Comparison of ENCODE assay signal across 24 cellular contexts in the genomic region with DNA sequence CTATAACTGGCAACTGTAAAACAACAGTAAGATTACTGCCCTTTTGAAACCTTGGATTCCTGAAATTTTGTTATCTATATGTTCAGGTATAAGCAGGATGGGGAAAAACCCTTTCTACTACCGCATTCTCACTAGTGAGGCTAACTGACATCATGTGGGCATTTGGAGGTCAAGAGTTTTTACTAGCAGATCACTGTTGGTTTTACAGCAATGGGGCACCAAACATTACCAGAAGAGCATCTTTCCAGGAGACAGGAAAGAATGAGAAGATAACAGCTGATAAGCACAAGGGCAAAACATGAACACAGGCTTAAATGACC. TPM values are rescaled to one million over a fixed set of nuclear protein-coding genes. Genes with fewer than 3 reads are reported as not detected.
A peak's percentile ranks its signal among the peaks of the same experiment; 100 is the strongest.
DNase-seq lines count a peak whose midpoint lies in the region; ATAC-seq and TF ChIP-seq lines count a peak whose summit lies in the region.
"Had no signal": no experiment of that assay in that cellular context is flagged by ENCODE, and none has a peak within 500 bp of the region (broad histone marks: within the 10 kb centered on the region; RNA-seq: fewer than 3 reads in every experiment).

No MANE protein-coding gene starts in this region.

- H3K4me3 ChIP-seq in mammary epithelial cell (replicated peaks in 1 of 3; ENCODE audit: insufficient read depth in 1 of 3, low read depth in 2 of 3, low read length in 3 of 3) (no peak overlapping the region), Panc1 (ENCODE audit: low read depth in 2 of 2, low read length in 2 of 2) (no peak overlapping the region), stomach (no peak overlapping the region)
- H3K4me3 ChIP-seq: K562, neural progenitor cell, prostate gland, testis had no signal

- H3K27me3 Mint-ChIP-seq in MCF 10A (ENCODE audit: insufficient read depth, unreplicated experiment) (no peaks in the 10 kb centered on the region), endothelial cell (ENCODE audit: unreplicated experiment) (peaks cover 1% of the 10 kb centered on the region)
- H3K27me3 Mint-ChIP-seq: activated CD4-positive, alpha-beta T cell treated with anti-CD3 and anti-CD28 coated beads, Interleukin-2, amount 10 ng/mL, durations not matched to agents 24 days and 14 days had no signal

- no peaks in the 10 kb centered on the region for H3K9me3 Mint-ChIP-seq in MCF 10A (ENCODE audit: unreplicated experiment)
- no peaks in the 10 kb centered on the region for H3K9me3 Mint-ChIP-seq in endothelial cell (ENCODE audit: unreplicated experiment)
- H3K9me3 Mint-ChIP-seq: activated CD4-positive, alpha-beta T cell treated with anti-CD3 and anti-CD28 coated beads, Interleukin-2, amount 10 ng/mL, durations not matched to agents 24 days and 14 days; H9; neural progenitor cell had no signal

- H3K36me3 Mint-ChIP-seq in MCF 10A (ENCODE audit: insufficient read depth, unreplicated experiment) (peaks cover 49% of the 10 kb centered on the region), endothelial cell (ENCODE audit: low read depth, unreplicated experiment) (peaks cover 21% of the 10 kb centered on the region)

- TF ChIP-seq EP300 in stomach (IDR thresholded peaks at IDR 0.05): no peak

- H3K27ac Mint-ChIP-seq in MCF 10A (ENCODE audit: low read depth, unreplicated experiment) (no peak overlapping the region), endothelial cell (ENCODE audit: unreplicated experiment) (no peak overlapping the region)
- H3K27ac Mint-ChIP-seq: neural progenitor cell had no signal

- H3K27me3 ChIP-seq in mammary epithelial cell (ENCODE audit: insufficient read depth, low read length): no peaks in the 10 kb centered on the region
- no peaks in the 10 kb centered on the region for H3K27me3 ChIP-seq in Panc1 (ENCODE audit: control insufficient read depth, insufficient read depth, low read length)
- H3K27me3 ChIP-seq in stomach: no peaks in the 10 kb centered on the region
- H3K27me3 ChIP-seq: neural progenitor cell, testis had no signal

- POLR2A ChIA-PET in MCF 10A (lab: Yijun Ruan, JAX) (interaction anchor here (0.8 to 1.3 kb wide), 2 partner anchors 15 to 59 kb away, joined by 3 read pairs; partner anchors contain the start of gene RPL37), Panc1 (lab: Charles Lee) (no interaction called here)

- no peaks in the 10 kb centered on the region for H4K20me1 ChIP-seq in mammary epithelial cell (ENCODE audit: insufficient read depth, low read length)

- H3K4me2 ChIP-seq in mammary epithelial cell (ENCODE audit: insufficient read depth, low read depth, low read length): no peak overlapping the region
- H3K4me2 ChIP-seq: neural progenitor cell had no signal

- H3K4me1 ChIP-seq in mammary epithelial cell (ENCODE audit: insufficient read depth, low read length) (peaks cover 11% of the 10 kb centered on the region), Panc1 (ENCODE audit: control insufficient read depth, insufficient read depth, low read length) (peaks cover 17% of the 10 kb centered on the region), stomach (peaks cover 17 to 70% (median 32%) of the 10 kb centered on the region in 4 donors)
- H3K4me1 ChIP-seq: neural progenitor cell, prostate gland, testis had no signal

- peaks cover 63% of the 10 kb centered on the region for H3K79me2 ChIP-seq in mammary epithelial cell (ENCODE audit: insufficient read depth, low read length)

- H3K9me3 ChIP-seq in mammary epithelial cell (replicated peaks; ENCODE audit: insufficient read depth, low read length) (no peaks in the 10 kb centered on the region), Panc1 (ENCODE audit: control insufficient read depth, insufficient read depth, low read depth, low read length) (no peaks in the 10 kb centered on the region), stomach (no peaks in the 10 kb centered on the region)
- H3K9me3 ChIP-seq: prostate gland, testis had no signal

- 40% methylated on average over 1 of the region's 1 CpG for WGBS in mammary epithelial cell (ENCODE audit: low coverage, missing lambda C conversion rate)
- 41 to 60% (median 53%) methylated on average over 1 of the region's 1 CpG for WGBS in stomach, 5 donors

- H3K27ac ChIP-seq in mammary epithelial cell (ENCODE audit: insufficient read depth, low read depth, low read length): no peak overlapping the region
- peak overlapping the region; percentile 49; the same call in 1 of the 2 replicates for H3K27ac ChIP-seq in Panc1 (ENCODE audit: low read length)
- peak overlapping the region in 3 of 5 donors; percentile 62 to 77 (median 77) for H3K27ac ChIP-seq in stomach
- H3K27ac ChIP-seq: neural progenitor cell, testis had no signal

- no peak overlapping the region for H3K4me3 Mint-ChIP-seq in MCF 10A (ENCODE audit: unreplicated experiment)
- peak overlapping the region; percentile 53 for H3K4me3 Mint-ChIP-seq in endothelial cell (ENCODE audit: unreplicated experiment)
- H3K4me3 Mint-ChIP-seq: activated CD4-positive, alpha-beta T cell treated with anti-CD3 and anti-CD28 coated beads, Interleukin-2, amount 10 ng/mL, durations not matched to agents 24 days and 14 days; H9; neural progenitor cell had no signal

- DNase-seq in MCF 10A (ENCODE audit: unreplicated experiment): no peak
- no peak for DNase-seq in mammary epithelial cell
- no peak for DNase-seq in Panc1 (ENCODE audit: low read depth, low spot score)
- DNase-seq in endothelial cell (ENCODE audit: low spot score): no peak
- no peak for DNase-seq in stomach
- DNase-seq in NCI-H1048 (lab: John Stamatoyannopoulos, UW): no peak
- DNase-seq in NCI-H2081 (lab: John Stamatoyannopoulos, UW): no peak
- DNase-seq: activated CD4-positive, alpha-beta T cell treated with anti-CD3 and anti-CD28 coated beads, Interleukin-2, amount 10 ng/mL, durations not matched to agents 24 days and 14 days; activated CD8-positive, alpha-beta memory T cell treated with anti-CD3 and anti-CD28 coated beads, Interleukin-2, amount 50 U/mL, for 4 hours; activated naive CD4-positive, alpha-beta T cell; amniotic stem cell; dermis blood vessel endothelial cell; glutamatergic neuron; H9; NCI-H1694; NCI-H748 treated with DMSO at 0.1 percent for 48 hours; Right ventricle myocardium superior; SW 1271; testis had no signal

- peaks cover 30% of the 10 kb centered on the region for H3K4me1 Mint-ChIP-seq in MCF 10A (ENCODE audit: insufficient read depth, unreplicated experiment)
- H3K4me1 Mint-ChIP-seq in endothelial cell (ENCODE audit: unreplicated experiment): peaks cover 12% of the 10 kb centered on the region
- H3K4me1 Mint-ChIP-seq: H9, neural progenitor cell had no signal

- dilution Hi-C loops in mammary epithelial cell (cut with HindIII; ENCODE audit: low sequenced_read_pairs): no loop called here

- H3K36me3 ChIP-seq in mammary epithelial cell (ENCODE audit: insufficient read depth, low read length) (peaks cover 12% of the 10 kb centered on the region), Panc1 (ENCODE audit: control insufficient read depth, insufficient read depth, low read length) (peaks cover 20% of the 10 kb centered on the region), stomach (peaks cover 13 to 58% (median 54%) of the 10 kb centered on the region in 4 donors)
- H3K36me3 ChIP-seq: prostate gland had no signal

- no peak for TF ChIP-seq POLR2A in stomach (IDR thresholded peaks at IDR 0.05)

- no peak overlapping the region for H2AFZ ChIP-seq in mammary epithelial cell (ENCODE audit: low read depth, low read length)
- H2AFZ ChIP-seq: neural progenitor cell had no signal

- no peak for TF ChIP-seq CTCF in MCF 10A (IDR thresholded peaks at IDR 0.05; ENCODE audit: unreplicated experiment)
- no peak for TF ChIP-seq CTCF in mammary epithelial cell (conservative IDR thresholded peaks at IDR 0.05 in 1 of 2, IDR thresholded peaks at IDR 0.05 in 1 of 2; ENCODE audit: extremely low read depth in 1 of 2, insufficient read depth in 1 of 2, low read depth in 1 of 2, low read length in 2 of 2)
- no peak for TF ChIP-seq CTCF in Panc1 (IDR thresholded peaks at IDR 0.05)
- TF ChIP-seq CTCF in endothelial cell (IDR thresholded peaks at IDR 0.05; ENCODE audit: unreplicated experiment): no peak
- TF ChIP-seq CTCF in stomach (IDR thresholded peaks at IDR 0.05): no peak

- ATAC-seq in Panc1 (no peak), HG02759 (IDR thresholded peaks at IDR 0.05; ENCODE audit: unreplicated experiment) (no peak)
- ATAC-seq: K562, left lobe of liver had no signal

- H3K9ac ChIP-seq in mammary epithelial cell (ENCODE audit: insufficient read depth, low read length): no peak overlapping the region

- BruUV-seq in MCF 10A (replicated peaks; lab: Mats Ljungman, UMichigan) (TSS peak; percentile 7), mammary epithelial cell (replicated peaks; lab: Mats Ljungman, UMichigan) (no TSS peak), Panc1 (replicated peaks; lab: Mats Ljungman, UMichigan) (no TSS peak)

- intact Hi-C loops in MCF 10A (cut with micrococcal nuclease) (no loop called here), mammary epithelial cell (cut with micrococcal nuclease) (no loop called here), Panc1 (cut with micrococcal nuclease; ENCODE audit: unreplicated experiment) (no loop called here), stomach (cut with DNase I; ENCODE audit: low total_unique reads) (no loop called here)

- CTCF ChIA-PET in MCF 10A (lab: Yijun Ruan, JAX): interaction anchor here (0.6 to 1.1 kb wide), 3 partner anchors 10 to 88 kb away, joined by 3 to 4 read pairs (median 3); no protein-coding TSS in a partner anchor
- CTCF ChIA-PET in mammary epithelial cell (lab: Charles Lee; ENCODE audit: low non-redundant PET): no interaction called here
- CTCF ChIA-PET in Panc1 (lab: Charles Lee): no interaction called here

- in situ Hi-C loops in mammary epithelial cell (cut with MboI; ENCODE audit: low sequenced_read_pairs in 2 of 2) (no loop called here), Panc1 (cut with HindIII; ENCODE audit: low pct_unique_long_range_greater_than_20kb, low sequenced_read_pairs) (no loop called here)

RNA-seq across cellular contexts. Expression of gene TTC33, which starts 20.9 kb away (rescaled TPM):
- total RNA-seq in MCF 10A (2022) (13.3 and 13.7 TPM in 2 replicates), mammary epithelial cell (1 to 10 TPM; 9.6 to 9.7 TPM), Panc1 (2021; ENCODE audit: unreplicated experiment) (12.6 TPM), endothelial cell (ENCODE audit: unreplicated experiment) (8.6 TPM), stomach (10 to 100 TPM in 2 of 5 donors, 1 to 10 TPM in 2, under 1 TPM in 1; 0.29 to 41.5 (median 7.5) TPM)
- polyA plus RNA-seq in mammary epithelial cell (2.6 TPM), stomach (1 to 10 TPM; 5.8 to 7.8 (median 6.2) TPM)
- polyA minus RNA-seq in mammary epithelial cell: 8.7 TPM
- polyA plus RNA-seq in Panc1 (2012; ENCODE audit: insufficient read length): 7.1 TPM

RNA-seq across cellular contexts. Expression of gene PRKAA1, which starts 21.6 kb away (rescaled TPM):
- total RNA-seq in MCF 10A (2022) (58.1 and 62.7 TPM in 2 replicates), mammary epithelial cell (10 to 100 TPM; 55.7 to 73.4 TPM), Panc1 (2021; ENCODE audit: unreplicated experiment) (75.8 TPM), endothelial cell (ENCODE audit: unreplicated experiment) (95.4 TPM), stomach (100 to 1,000 TPM in 2 of 5 donors, 10 to 100 TPM in 3; 31.9 to 170 (median 85.8) TPM)
- polyA plus RNA-seq in mammary epithelial cell (30.4 TPM), stomach (10 to 100 TPM; 17.8 to 23.7 (median 20.1) TPM)
- 27.6 TPM for polyA minus RNA-seq in mammary epithelial cell
- polyA plus RNA-seq in Panc1 (2012; ENCODE audit: insufficient read length): 36.6 TPM

RNA-seq across cellular contexts. Expression of gene RPL37, which starts 58.4 kb away (rescaled TPM):
- total RNA-seq in MCF 10A (2022) (2,063 and 2,180 TPM in 2 replicates), mammary epithelial cell (1,000 to 10,000 TPM in 1 of 2 donors, 100 to 1,000 TPM in 1; 257 to 1,240 TPM), Panc1 (2021; ENCODE audit: unreplicated experiment) (916 TPM), endothelial cell (ENCODE audit: unreplicated experiment) (1,272 TPM), stomach (1,000 to 10,000 TPM in 1 of 5 donors, 100 to 1,000 TPM in 3, 10 to 100 TPM in 1; 87.9 to 1,694 (median 446) TPM)
- polyA plus RNA-seq in mammary epithelial cell (508 TPM), stomach (1,000 to 10,000 TPM; 1,957 to 2,879 (median 2,142) TPM)
- polyA minus RNA-seq in mammary epithelial cell: 1,443 TPM
- 2,029 TPM for polyA plus RNA-seq in Panc1 (2012; ENCODE audit: insufficient read length)
